ENCODE assay signal across 8 cellular contexts in the genomic region with DNA sequence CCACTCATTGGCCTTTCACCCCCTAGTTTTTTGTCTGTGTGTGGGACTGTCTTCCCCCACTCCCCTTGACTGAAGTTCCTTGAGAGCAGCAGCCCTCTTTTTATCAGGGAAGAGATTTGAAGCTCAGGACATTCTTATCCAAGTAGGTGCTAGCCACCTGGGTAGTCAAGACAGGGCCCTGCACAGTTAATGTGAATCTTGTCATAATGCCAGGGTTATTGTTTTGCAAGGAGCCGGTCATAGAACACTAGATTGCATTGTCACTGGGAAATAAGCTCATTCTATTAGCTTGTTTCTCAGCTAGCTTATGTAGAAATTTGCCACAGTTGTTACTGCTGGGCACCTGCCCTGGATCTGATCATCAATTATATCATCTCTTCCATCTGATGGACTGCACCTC. TPM values are rescaled to one million over a fixed set of nuclear protein-coding genes. Genes with fewer than 3 reads are reported as not detected.
DNase-seq lines count a peak whose midpoint lies in the region; ATAC-seq and TF ChIP-seq lines count a peak whose summit lies in the region.

No MANE protein-coding gene starts in this region.

- no peaks in the 10 kb centered on the region for H3K36me3 ChIP-seq in A673 (ENCODE audit: insufficient read depth, low read length, poor library complexity, severe bottlenecking)
- no peaks in the 10 kb centered on the region for H3K36me3 ChIP-seq in HUES64 (ENCODE audit: insufficient read depth, low read length)
- no peaks in the 10 kb centered on the region for H3K36me3 ChIP-seq in mammary epithelial cell (ENCODE audit: insufficient read depth, low read length)
- peaks cover 0 to 2% of the 10 kb centered on the region in 2 donors for H3K36me3 ChIP-seq in mucosa of rectum (ENCODE audit: control insufficient read depth in 2 of 2, insufficient read depth in 2 of 2, low read length in 2 of 2)

- H3K4me3 ChIP-seq in A673 (ENCODE audit: low read depth, low read length, poor library complexity, severe bottlenecking) (peak overlapping the region; percentile 47), HUES64 (ENCODE audit: low read length) (peak overlapping the region; percentile 78), mammary epithelial cell (replicated peaks in 1 of 3; ENCODE audit: insufficient read depth in 1 of 3, low read depth in 2 of 3, low read length in 3 of 3) (peak overlapping the region in 1 of 3 experiments; percentile 45), mucosa of rectum (ENCODE audit: low read length in 2 of 2) (peak overlapping the region; percentile 79 to 89)

- dilution Hi-C loops in mammary epithelial cell (cut with HindIII; ENCODE audit: low sequenced_read_pairs) = no loop called here

- no peaks in the 10 kb centered on the region for H3K79me2 ChIP-seq in mammary epithelial cell (ENCODE audit: insufficient read depth, low read length)

- in situ Hi-C loops in mammary epithelial cell (cut with MboI; ENCODE audit: low sequenced_read_pairs in 2 of 2) = no loop called here

- no peak for TF ChIP-seq CTCF in A673 (conservative IDR thresholded peaks at IDR 0.05; ENCODE audit: low read depth, low read length)
- TF ChIP-seq CTCF in mammary epithelial cell (conservative IDR thresholded peaks at IDR 0.05 in 1 of 2, IDR thresholded peaks at IDR 0.05 in 1 of 2; ENCODE audit: extremely low read depth in 1 of 2, insufficient read depth in 1 of 2, low read depth in 1 of 2, low read length in 2 of 2) = no peak
- no peak for TF ChIP-seq CTCF in GM10266 (IDR thresholded peaks at IDR 0.05; ENCODE audit: control insufficient read depth, insufficient read depth, low read depth, missing control alignments)

- H2AFZ ChIP-seq in mammary epithelial cell (ENCODE audit: low read depth, low read length) = peak overlapping the region; percentile 98

- H4K20me1 ChIP-seq in mammary epithelial cell (ENCODE audit: insufficient read depth, low read length) = no peaks in the 10 kb centered on the region

- peak overlapping the region; percentile 91 for H3K4me2 ChIP-seq in mammary epithelial cell (ENCODE audit: insufficient read depth, low read depth, low read length)

- H3K4me1 ChIP-seq in A673 (ENCODE audit: insufficient read depth, low read length, poor library complexity, severe bottlenecking) (no peaks in the 10 kb centered on the region), HUES64 (ENCODE audit: insufficient read depth, low read length) (peaks cover 26% of the 10 kb centered on the region), mammary epithelial cell (ENCODE audit: insufficient read depth, low read length) (peaks cover 18% of the 10 kb centered on the region), mucosa of rectum (ENCODE audit: control insufficient read depth in 2 of 2, insufficient read depth in 2 of 2, low read length in 2 of 2) (peaks cover 9 to 14% of the 10 kb centered on the region in 2 donors)

- H3K9me3 ChIP-seq in A673 (ENCODE audit: low read depth, low read length, poor library complexity, severe bottlenecking) (no peaks in the 10 kb centered on the region), HUES64 (ENCODE audit: insufficient read depth, low read depth, low read length) (no peaks in the 10 kb centered on the region), mammary epithelial cell (replicated peaks; ENCODE audit: insufficient read depth, low read length) (no peaks in the 10 kb centered on the region), mucosa of rectum (ENCODE audit: control insufficient read depth in 2 of 2, low read length in 2 of 2) (no peaks in the 10 kb centered on the region)

- 97% methylated on average over 1 of the region's 1 CpG for whole genome bisulfite sequencing in HUES64
- 0% methylated on average over 1 of the region's 1 CpG for WGBS in mammary epithelial cell (ENCODE audit: low coverage, missing lambda C conversion rate)

- no peaks in the 10 kb centered on the region for H3K27me3 ChIP-seq in A673 (replicated peaks; ENCODE audit: insufficient read depth, low read depth, low read length, poor library complexity)
- H3K27me3 ChIP-seq in HUES64 (ENCODE audit: insufficient read depth, low read length) = peaks cover 8% of the 10 kb centered on the region
- H3K27me3 ChIP-seq in mammary epithelial cell (ENCODE audit: insufficient read depth, low read length) = no peaks in the 10 kb centered on the region
- H3K27me3 ChIP-seq in mucosa of rectum (ENCODE audit: control insufficient read depth in 2 of 2, insufficient read depth in 2 of 2, low read length in 2 of 2) = no peaks in the 10 kb centered on the region

- CTCF ChIA-PET in A673 (lab: Charles Lee) = no interaction called here
- CTCF ChIA-PET in mammary epithelial cell (lab: Charles Lee; ENCODE audit: low non-redundant PET) = no interaction called here

- BruUV-seq in A673 (replicated peaks; lab: Mats Ljungman, UMichigan) (no TSS peak), mammary epithelial cell (replicated peaks; lab: Mats Ljungman, UMichigan) (no TSS peak)

- H3K27ac ChIP-seq in A673 (ENCODE audit: low read depth, low read length, poor library complexity, severe bottlenecking) (no peak overlapping the region), HUES64 (ENCODE audit: low read depth, low read length) (no peak overlapping the region), mammary epithelial cell (ENCODE audit: insufficient read depth, low read depth, low read length) (no peak overlapping the region), mucosa of rectum (ENCODE audit: low read depth in 2 of 2, low read length in 2 of 2) (peak overlapping the region; percentile 69 to 82)

- POLR2A ChIA-PET in A673 (lab: Charles Lee; ENCODE audit: low non-redundant PET) = no interaction called here

- ATAC-seq in GM18517 (IDR thresholded peaks at IDR 0.05; ENCODE audit: unreplicated experiment) (no peak), HG03378 (IDR thresholded peaks at IDR 0.05; ENCODE audit: unreplicated experiment) (no peak)

- DNase-seq in A673 (ENCODE audit: low spot score) (no peak), mammary epithelial cell (no peak), NCI-H510A (lab: John Stamatoyannopoulos, UW) (no peak), GM10266 (ENCODE audit: extremely low spot score) (no peak)

- intact Hi-C loops in A673 (cut with micrococcal nuclease; ENCODE audit: unreplicated experiment) = no loop called here
- intact Hi-C loops in mammary epithelial cell (cut with micrococcal nuclease) = no loop called here

- H3K9ac ChIP-seq in HUES64 (ENCODE audit: low read depth, low read length) (peak overlapping the region; percentile 68), mammary epithelial cell (ENCODE audit: insufficient read depth, low read length) (no peak overlapping the region), mucosa of rectum (ENCODE audit: low read depth in 1 of 2, low read length in 2 of 2) (peak overlapping the region; percentile 70 to 71)

RNA-seq across cellular contexts. Expression of gene KANK1, which starts 33.7 kb away (rescaled TPM):
- total RNA-seq in A673 (2021) (4.0 and 4.9 TPM in 2 replicates), mammary epithelial cell (10 to 100 TPM; 52.7 to 75.5 TPM)
- 12.5 TPM for polyA plus RNA-seq in HUES64 (2013, experiment 1 of 2)
- polyA plus RNA-seq in HUES64 (2013, experiment 2 of 2) = 15.0 TPM
- 80.2 TPM for polyA plus RNA-seq in mammary epithelial cell
- polyA minus RNA-seq in mammary epithelial cell = 109 TPM

Comparison
In these comparisons a context has a peak if more than half of its experiments do, and no peak if none do; other contexts are left out.
1. H3K27ac ChIP-seq: peak in mucosa of rectum (2 of 2); none in A673 (single experiment), HUES64 (single experiment) and mammary epithelial cell (single experiment).